In genomic region chr16:78235168-78235800, GRCh38 we compare ENCODE assay signal across 8 cellular contexts.
DNase-seq lines count a peak whose midpoint lies in the region; ATAC-seq and TF ChIP-seq lines count a peak whose summit lies in the region.

No MANE protein-coding gene starts in this region.

- POLR2A ChIA-PET in OCI-LY7 (lab: Charles Lee): no interaction called here

- no peaks in the 10 kb centered on the region for H3K9me3 Mint-ChIP-seq in CD4-positive, CD25-positive, alpha-beta regulatory T cell

- no peak overlapping the region for H4K91ac ChIP-seq in neuronal stem cell (ENCODE audit: low read depth, low read length, poor library complexity)

- no peak overlapping the region for H3K4me3 Mint-ChIP-seq in CD4-positive, CD25-positive, alpha-beta regulatory T cell

- no peak overlapping the region for H2BK15ac ChIP-seq in neuronal stem cell (ENCODE audit: low read length)

- H3K4me1 Mint-ChIP-seq in CD4-positive, CD25-positive, alpha-beta regulatory T cell: peaks cover 0 to 2% (median under 1%) of the 10 kb centered on the region in 4 donors

- ATAC-seq in CD4-positive, CD25-positive, alpha-beta regulatory T cell (ENCODE audit: low read depth in 2 of 2): peak; percentile 66 to 78
- ATAC-seq in GM19043 (IDR thresholded peaks at IDR 0.05; ENCODE audit: low read depth, unreplicated experiment) (peak; percentile 99), HG03354 (IDR thresholded peaks at IDR 0.05; ENCODE audit: poor library complexity, severe bottlenecking, unreplicated experiment) (peak; percentile 98)

- H3K36me3 ChIP-seq in CD4-positive, CD25-positive, alpha-beta regulatory T cell (ENCODE audit: control insufficient read depth, insufficient read depth, low read length): no peaks in the 10 kb centered on the region
- no peaks in the 10 kb centered on the region for H3K36me3 ChIP-seq in OCI-LY7 (ENCODE audit: insufficient read depth, low read length)
- H3K36me3 ChIP-seq in fibroblast of lung (ENCODE audit: control insufficient read depth, insufficient read depth, low read length): no peaks in the 10 kb centered on the region
- no peaks in the 10 kb centered on the region for H3K36me3 ChIP-seq in neuronal stem cell (replicated peaks in 1 of 2; ENCODE audit: control insufficient read depth in 2 of 2, insufficient read depth in 2 of 2, low read length in 2 of 2)

- no peaks in the 10 kb centered on the region for H3K9me2 ChIP-seq in OCI-LY7 (ENCODE audit: insufficient read depth, low read length)

- intact Hi-C loops in OCI-LY7 (cut with micrococcal nuclease; ENCODE audit: unreplicated experiment): loop anchor here (1.0 kb wide), 1 partner anchor 112 kb away; no protein-coding TSS in a partner anchor

- peaks cover 3% of the 10 kb centered on the region for H3K4me1 ChIP-seq in CD4-positive, CD25-positive, alpha-beta regulatory T cell (ENCODE audit: control insufficient read depth, insufficient read depth, low read length, poor library complexity, severe bottlenecking)
- H3K4me1 ChIP-seq in OCI-LY7 (ENCODE audit: insufficient read depth, low read length, poor library complexity, severe bottlenecking): no peaks in the 10 kb centered on the region
- no peaks in the 10 kb centered on the region for H3K4me1 ChIP-seq in fibroblast of lung (ENCODE audit: control insufficient read depth, extremely low read depth, insufficient read depth, low read length)
- no peaks in the 10 kb centered on the region for H3K4me1 ChIP-seq in neuronal stem cell (ENCODE audit: control insufficient read depth in 2 of 2, insufficient read depth in 1 of 2, low read depth in 1 of 2, low read length in 2 of 2)

- H2BK5ac ChIP-seq in neuronal stem cell (ENCODE audit: low read length): no peak overlapping the region

- no peak overlapping the region for H2BK120ac ChIP-seq in neuronal stem cell (ENCODE audit: low read depth, low read length)

- H3K4me2 ChIP-seq in OCI-LY7 (ENCODE audit: low read length) (no peak overlapping the region), fibroblast of lung (ENCODE audit: extremely low read depth, insufficient read depth, low read length) (no peak overlapping the region), neuronal stem cell (ENCODE audit: insufficient read depth, low read length, poor library complexity, severe bottlenecking) (no peak overlapping the region)

- no peak overlapping the region for H3K23ac ChIP-seq in neuronal stem cell (ENCODE audit: low read depth, low read length, poor library complexity)

- H3K4me3 ChIP-seq in CD4-positive, CD25-positive, alpha-beta regulatory T cell (ENCODE audit: low read depth, low read length): no peak overlapping the region
- H3K4me3 ChIP-seq in OCI-LY7 (ENCODE audit: low read depth, low read length, poor library complexity, severe bottlenecking) (no peak overlapping the region), fibroblast of lung (replicated peaks in 1 of 4; ENCODE audit: control extremely low read depth in 1 of 4, insufficient read depth in 1 of 4, low read depth in 3 of 4, low read length in 4 of 4) (no peak overlapping the region), neuronal stem cell (ENCODE audit: low read length in 2 of 2) (no peak overlapping the region)

- TF ChIP-seq CTCF in OCI-LY7 (conservative IDR thresholded peaks at IDR 0.05; ENCODE audit: low read length): peak; percentile 91
- peak; percentile 92 to 99 for TF ChIP-seq CTCF in fibroblast of lung (conservative IDR thresholded peaks at IDR 0.05 in 1 of 2, IDR thresholded peaks at IDR 0.05 in 1 of 2; ENCODE audit: low read depth in 1 of 2, low read length in 2 of 2)

- H3K9me3 ChIP-seq in CD4-positive, CD25-positive, alpha-beta regulatory T cell (ENCODE audit: control insufficient read depth in 2 of 2, low read length in 2 of 2): no peaks in the 10 kb centered on the region
- H3K9me3 ChIP-seq in OCI-LY7 (ENCODE audit: low read length) (no peaks in the 10 kb centered on the region), fibroblast of lung (ENCODE audit: control insufficient read depth, insufficient read depth, low read depth, low read length) (no peaks in the 10 kb centered on the region), neuronal stem cell (replicated peaks in 1 of 2; ENCODE audit: control insufficient read depth in 2 of 2, insufficient read depth in 1 of 2, low read depth in 1 of 2, low read length in 2 of 2) (no peaks in the 10 kb centered on the region)

- H3K36me3 Mint-ChIP-seq in CD4-positive, CD25-positive, alpha-beta regulatory T cell: no peaks in the 10 kb centered on the region

- H3K79me1 ChIP-seq in neuronal stem cell (ENCODE audit: low read depth, low read length): no peaks in the 10 kb centered on the region

- H3K14ac ChIP-seq in neuronal stem cell (ENCODE audit: low read length): no peak overlapping the region

- H3K18ac ChIP-seq in neuronal stem cell (ENCODE audit: low read length): peak overlapping the region; percentile 16

- no peak overlapping the region for H4K8ac ChIP-seq in neuronal stem cell (ENCODE audit: low read depth, low read length)

- H3K79me2 ChIP-seq in OCI-LY7 (ENCODE audit: insufficient read depth, low read depth, low read length) (no peaks in the 10 kb centered on the region), fibroblast of lung (ENCODE audit: control insufficient read depth, insufficient read depth, low read length) (no peaks in the 10 kb centered on the region)

- H3K27me3 Mint-ChIP-seq in CD4-positive, CD25-positive, alpha-beta regulatory T cell: no peaks in the 10 kb centered on the region

- no peak overlapping the region for H3K9ac ChIP-seq in fibroblast of lung (ENCODE audit: insufficient read depth, low read length)
- H3K9ac ChIP-seq in neuronal stem cell (ENCODE audit: low read depth, low read length, poor library complexity): no peak overlapping the region

- no TSS peak for BruUV-seq in OCI-LY7 (replicated peaks; lab: Mats Ljungman, UMichigan)

- H3K27ac Mint-ChIP-seq in CD4-positive, CD25-positive, alpha-beta regulatory T cell: peak overlapping the region in 1 of 3 donors; percentile 23

- DNase-seq in CD4-positive, CD25-positive, alpha-beta regulatory T cell: peak; percentile 27 to 77 (median 54)
- peak; percentile 62 for DNase-seq in OCI-LY7 (ENCODE audit: low spot score)
- peak; percentile 54 for DNase-seq in activated T-cell treated with anti-CD3 and anti-CD28 coated beads for 48 hours (ENCODE audit: low read depth)
- DNase-seq in fibroblast of lung (ENCODE audit: low read depth in 2 of 2): peak; percentile 47 to 72
- DNase-seq in neuronal stem cell (ENCODE audit: low spot score): peak; percentile 58
- peak; percentile 90 for DNase-seq in superior temporal gyrus (ENCODE audit: extremely low spot score)

- H2BK12ac ChIP-seq in neuronal stem cell (ENCODE audit: low read length): no peak overlapping the region

- CTCF ChIA-PET in OCI-LY7 (lab: Charles Lee; ENCODE audit: unreplicated experiment): interaction anchor here (1.2 kb wide), 1 partner anchor 109 kb away, joined by 3 read pairs; no protein-coding TSS in a partner anchor

- H2AK5ac ChIP-seq in neuronal stem cell (ENCODE audit: low read depth, low read length): no peak overlapping the region

- no CpG with 5 or more reads among the region's 9 CpGs for WGBS in neuronal stem cell (ENCODE audit: extremely low coverage in 2 of 2, insufficient read length in 2 of 2, insufficient replicate concordance in 1 of 2), 2 donors

- H2AFZ ChIP-seq in OCI-LY7 (ENCODE audit: low read length) (no peak overlapping the region), fibroblast of lung (ENCODE audit: low read length) (no peak overlapping the region), neuronal stem cell (ENCODE audit: low read length) (no peak overlapping the region)

- no peak overlapping the region for H3K4ac ChIP-seq in neuronal stem cell (ENCODE audit: low read length)

- H4K20me1 ChIP-seq in OCI-LY7 (ENCODE audit: insufficient read depth, low read length) (no peaks in the 10 kb centered on the region), fibroblast of lung (ENCODE audit: control insufficient read depth, extremely low read depth, insufficient read depth, low read length) (no peaks in the 10 kb centered on the region)

- no peaks in the 10 kb centered on the region for H3K27me3 ChIP-seq in CD4-positive, CD25-positive, alpha-beta regulatory T cell (ENCODE audit: control insufficient read depth, insufficient read depth, low read length)
- H3K27me3 ChIP-seq in fibroblast of lung (ENCODE audit: control insufficient read depth, insufficient read depth, low read length) (no peaks in the 10 kb centered on the region), neuronal stem cell (ENCODE audit: control insufficient read depth in 3 of 3, insufficient read depth in 3 of 3, low read depth in 1 of 3, low read length in 3 of 3) (no peaks in the 10 kb centered on the region)

- no peak overlapping the region for H3K27ac ChIP-seq in CD4-positive, CD25-positive, alpha-beta regulatory T cell (ENCODE audit: insufficient read depth, low read length, poor library complexity, severe bottlenecking)
- no peak overlapping the region for H3K27ac ChIP-seq in OCI-LY7 (ENCODE audit: low read depth, low read length, poor library complexity, severe bottlenecking)
- no peak overlapping the region for H3K27ac ChIP-seq in fibroblast of lung (ENCODE audit: insufficient read depth, low read length)
- H3K27ac ChIP-seq in neuronal stem cell (replicated peaks; ENCODE audit: low read length): no peak overlapping the region
